23 cellular contexts compared by ENCODE assay signal in genomic region chr6:124753001-124753400, GRCh38.
"Had no signal": no experiment of that assay in that cellular context is flagged by ENCODE, and none has a peak within 500 bp of the region (broad histone marks: within the 10 kb centered on the region; RNA-seq: fewer than 3 reads in every experiment).

No MANE protein-coding gene starts in this region.

- H3K9me3 Mint-ChIP-seq: dendritic cell treated with granulocyte-macrophage colony-stimulating factor and Interleukin-4, amounts not matched to agents 40 ng/mL and 50 ng/mL, for 4 days had no signal

- H3K9me3 ChIP-seq: colonic mucosa, esophagus muscularis mucosa, esophagus squamous epithelium, gastrocnemius medialis, gastroesophageal sphincter had no signal

- H3K4me1 ChIP-seq: colonic mucosa, esophagus squamous epithelium, foreskin keratinocyte, gastrocnemius medialis, gastroesophageal sphincter, heart left ventricle, heart right ventricle had no signal

- H3K36me3 ChIP-seq: colonic mucosa, esophagus muscularis mucosa, esophagus squamous epithelium, gastrocnemius medialis, gastroesophageal sphincter, heart left ventricle, heart right ventricle had no signal

- H3K4me3 Mint-ChIP-seq: dendritic cell treated with granulocyte-macrophage colony-stimulating factor and Interleukin-4, amounts not matched to agents 40 ng/mL and 50 ng/mL, for 4 days; effector memory CD8-positive, alpha-beta T cell; endodermal cell had no signal

- H3K27me3 Mint-ChIP-seq: dendritic cell treated with granulocyte-macrophage colony-stimulating factor and Interleukin-4, amounts not matched to agents 40 ng/mL and 50 ng/mL, for 4 days; effector memory CD8-positive, alpha-beta T cell had no signal

- H3K4me3 ChIP-seq: colonic mucosa, coronary artery, dorsolateral prefrontal cortex, esophagus muscularis mucosa, esophagus squamous epithelium, gastrocnemius medialis, gastroesophageal sphincter, heart left ventricle, heart right ventricle had no signal

- H3K27ac Mint-ChIP-seq: dendritic cell treated with granulocyte-macrophage colony-stimulating factor and Interleukin-4, amounts not matched to agents 40 ng/mL and 50 ng/mL, for 4 days; effector memory CD8-positive, alpha-beta T cell; endodermal cell had no signal

- H3K27ac ChIP-seq: colonic mucosa, coronary artery, dorsolateral prefrontal cortex, epithelial cell of prostate, esophagus muscularis mucosa, esophagus squamous epithelium, foreskin keratinocyte, gastrocnemius medialis, gastroesophageal sphincter, heart left ventricle, heart right ventricle had no signal

- H3K27me3 ChIP-seq: colonic mucosa, dorsolateral prefrontal cortex, esophagus muscularis mucosa, esophagus squamous epithelium, gastrocnemius medialis, gastroesophageal sphincter, heart left ventricle, heart right ventricle had no signal

- DNase-seq: colonic mucosa; cortex of kidney; dermis blood vessel endothelial cell; dorsolateral prefrontal cortex; effector CD4-positive, alpha-beta T cell; effector CD8-positive, alpha-beta T cell; effector memory CD4-positive, alpha-beta T cell; effector memory CD8-positive, alpha-beta T cell; endodermal cell; erythroblast; esophagus squamous epithelium; foreskin fibroblast; foreskin keratinocyte; gastrocnemius medialis; glutamatergic neuron; head of caudate nucleus; heart left ventricle; heart right ventricle had no signal
